In genomic region chr9:13143281-13143680, GRCh38 we compare ENCODE assay signal across 23 cellular contexts.
A peak's percentile ranks its signal among the peaks of the same experiment; 100 is the strongest.
DNase-seq lines count a peak whose midpoint lies in the region; ATAC-seq and TF ChIP-seq lines count a peak whose summit lies in the region.
"Had no signal": no experiment of that assay in that cellular context is flagged by ENCODE, and none has a peak within 500 bp of the region (broad histone marks: within the 10 kb centered on the region; RNA-seq: fewer than 3 reads in every experiment).

No MANE protein-coding gene starts in this region.

- intact Hi-C loops in prostate gland (cut with DNase I) = no loop called here

- no peak overlapping the region for H3K27ac Mint-ChIP-seq in CD8-positive, alpha-beta memory T cell
- H3K27ac Mint-ChIP-seq: natural killer cell; stimulated activated memory B cell treated with anti-CD40 and anti-IgM and Interleukin-4, amounts not matched to agents 10 μg/mL and 1 μg/mL and 100 μg/mL, for 72 hours had no signal

- H3K4me1 Mint-ChIP-seq in CD8-positive, alpha-beta memory T cell = no peaks in the 10 kb centered on the region
- H3K4me1 Mint-ChIP-seq: natural killer cell; stimulated activated memory B cell treated with anti-CD40 and anti-IgM and Interleukin-4, amounts not matched to agents 10 μg/mL and 1 μg/mL and 100 μg/mL, for 72 hours had no signal

- CTCF ChIA-PET in CD8-positive, alpha-beta memory T cell (lab: Charles Lee) = no interaction called here

- H3K4me1 ChIP-seq in CD8-positive, alpha-beta memory T cell (ENCODE audit: insufficient read depth, low read length) = no peaks in the 10 kb centered on the region
- no peaks in the 10 kb centered on the region for H3K4me1 ChIP-seq in prostate gland (replicated peaks)

- POLR2A ChIA-PET in CD8-positive, alpha-beta memory T cell (lab: Charles Lee) = no interaction called here

- H3K9me3 ChIP-seq in CD8-positive, alpha-beta memory T cell (ENCODE audit: low read length) = no peaks in the 10 kb centered on the region
- H3K9me3 ChIP-seq in prostate gland = no peaks in the 10 kb centered on the region
- H3K9me3 ChIP-seq: ascending aorta, gastrocnemius medialis, upper lobe of left lung had no signal

- no peak overlapping the region for H3K4me3 Mint-ChIP-seq in CD8-positive, alpha-beta memory T cell
- H3K4me3 Mint-ChIP-seq: natural killer cell; stimulated activated memory B cell treated with anti-CD40 and anti-IgM and Interleukin-4, amounts not matched to agents 10 μg/mL and 1 μg/mL and 100 μg/mL, for 72 hours had no signal

- H3K27me3 Mint-ChIP-seq in CD8-positive, alpha-beta memory T cell = no peaks in the 10 kb centered on the region
- H3K27me3 Mint-ChIP-seq: stimulated activated memory B cell treated with anti-CD40 and anti-IgM and Interleukin-4, amounts not matched to agents 10 μg/mL and 1 μg/mL and 100 μg/mL, for 72 hours had no signal

- H3K4me3 ChIP-seq in CD8-positive, alpha-beta memory T cell (ENCODE audit: low read length) = no peak overlapping the region
- no peak overlapping the region for H3K4me3 ChIP-seq in prostate gland
- H3K4me3 ChIP-seq: ascending aorta, gastrocnemius medialis, GM23248, lung, upper lobe of left lung had no signal

- TF ChIP-seq CTCF in prostate gland (IDR thresholded peaks at IDR 0.05) = no peak

- TF ChIP-seq POLR2A in prostate gland (IDR thresholded peaks at IDR 0.05) = no peak

- H3K36me3 ChIP-seq in CD8-positive, alpha-beta memory T cell (ENCODE audit: insufficient read depth, low read length) = no peaks in the 10 kb centered on the region
- no peaks in the 10 kb centered on the region for H3K36me3 ChIP-seq in prostate gland

- 57% methylated on average over 5 of the region's 5 CpGs for WGBS in prostate gland

- DNase-seq in ELF-1 (ENCODE audit: low read depth, low spot score) (peak; percentile 6), NCI-H748 (lab: John Stamatoyannopoulos, UW; ENCODE audit: unreplicated experiment) (peak; percentile 55), globus pallidus (ENCODE audit: low spot score) (peak; percentile 87), pons (ENCODE audit: low spot score) (peak; percentile 94), T-helper 1 cell (no peak), prostate gland (ENCODE audit: low spot score) (no peak)
- DNase-seq in CD8-positive, alpha-beta memory T cell = no peak
- DNase-seq: ACHN; activated CD4-positive, CD25-positive, alpha-beta regulatory T cell treated with anti-CD3 and anti-CD28 coated beads, Interleukin-2, amount 50 U/mL, for 72 hours; DMS53; gastrocnemius medialis; GM23248; KBM-7; natural killer cell; NCI-H1417 treated with DMSO at 0.1 percent for 48 hours; SHP77; T-helper 2 cell; upper lobe of left lung had no signal

- H3K9me3 Mint-ChIP-seq in CD8-positive, alpha-beta memory T cell = peaks cover 0 to 31% (median 13%) of the 10 kb centered on the region in 5 donors
- H3K9me3 Mint-ChIP-seq: stimulated activated memory B cell treated with anti-CD40 and anti-IgM and Interleukin-4, amounts not matched to agents 10 μg/mL and 1 μg/mL and 100 μg/mL, for 72 hours had no signal

- ATAC-seq in esophagus mucosa = no peak
- ATAC-seq: gastrocnemius medialis; natural killer cell; stimulated activated memory B cell treated with anti-CD40 and anti-IgM and Interleukin-4, amounts not matched to agents 10 μg/mL and 1 μg/mL and 100 μg/mL, for 72 hours had no signal

- H3K27ac ChIP-seq in CD8-positive, alpha-beta memory T cell (ENCODE audit: low read depth, low read length) = no peak overlapping the region
- H3K27ac ChIP-seq in prostate gland = no peak overlapping the region
- H3K27ac ChIP-seq: epithelial cell of prostate, gastrocnemius medialis, GM23248, upper lobe of left lung had no signal

- no peaks in the 10 kb centered on the region for H3K27me3 ChIP-seq in CD8-positive, alpha-beta memory T cell (ENCODE audit: insufficient read depth, low read length, poor library complexity, severe bottlenecking)
- H3K27me3 ChIP-seq in prostate gland (replicated peaks; ENCODE audit: insufficient read depth) = no peaks in the 10 kb centered on the region
- H3K27me3 ChIP-seq: ascending aorta, gastrocnemius medialis, upper lobe of left lung had no signal

- H3K36me3 Mint-ChIP-seq in CD8-positive, alpha-beta memory T cell = no peaks in the 10 kb centered on the region
- H3K36me3 Mint-ChIP-seq: natural killer cell; stimulated activated memory B cell treated with anti-CD40 and anti-IgM and Interleukin-4, amounts not matched to agents 10 μg/mL and 1 μg/mL and 100 μg/mL, for 72 hours had no signal

Comparison
In these comparisons a context has a peak if more than half of its experiments do, and no peak if none do; other contexts are left out.
1. DNase-seq: peak in ELF-1 (single experiment), NCI-H748 (single experiment), globus pallidus (single experiment) and pons (single experiment); none in CD8-positive, alpha-beta memory T cell (0 of 5), T-helper 1 cell (0 of 5) and prostate gland (single experiment).